In the genomic region with DNA sequence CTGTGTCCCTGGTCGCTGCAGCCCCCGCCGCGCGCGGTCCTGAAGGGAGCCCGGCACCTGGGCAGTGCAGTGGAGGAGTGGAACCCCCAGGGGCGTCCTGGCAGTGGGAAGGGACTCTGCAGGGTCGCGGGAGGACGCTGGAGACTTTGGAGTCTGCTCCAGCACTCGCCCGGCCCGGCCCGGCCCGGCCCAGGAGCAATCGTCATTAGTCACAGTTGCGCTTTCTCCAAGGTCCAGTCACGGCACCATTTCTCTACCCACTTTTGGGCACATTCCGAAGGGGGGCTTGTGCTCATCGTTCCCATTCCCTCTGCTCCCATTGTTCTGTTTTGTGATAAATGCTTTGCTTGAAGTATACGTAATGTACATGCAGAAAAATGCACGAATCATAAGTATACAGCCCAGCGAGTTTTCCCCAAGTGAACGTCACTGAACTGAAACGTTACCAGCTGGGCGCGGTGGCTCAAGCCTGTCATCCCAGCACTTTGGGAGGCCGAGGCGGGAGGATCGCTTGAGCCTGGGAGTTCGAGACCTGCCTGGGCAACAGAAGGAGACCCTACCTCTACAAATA, we compare ENCODE assay signal across 8 cellular contexts.
DNase-seq lines count a peak whose midpoint lies in the region; ATAC-seq and TF ChIP-seq lines count a peak whose summit lies in the region.

No MANE protein-coding gene starts in this region.

- H3K27me3 ChIP-seq in RWPE2 (ENCODE audit: insufficient read depth, poor library complexity, severe bottlenecking) (no peaks in the 10 kb centered on the region), endocrine pancreas (ENCODE audit: control insufficient read depth, insufficient read depth, low read length) (no peaks in the 10 kb centered on the region), muscle layer of duodenum (ENCODE audit: low read depth, low read length) (no peaks in the 10 kb centered on the region)

- H3K9me3 ChIP-seq in RWPE2 (ENCODE audit: severe bottlenecking) (no peaks in the 10 kb centered on the region), endocrine pancreas (ENCODE audit: control insufficient read depth, low read length) (no peaks in the 10 kb centered on the region), muscle layer of duodenum (ENCODE audit: control insufficient read depth in 1 of 2, low read length in 2 of 2) (no peaks in the 10 kb centered on the region)

- TF ChIP-seq CTCF in RWPE2 (IDR thresholded peaks at IDR 0.05; ENCODE audit: poor library complexity, severe bottlenecking): no peak

- DNase-seq in EH (ENCODE audit: low read depth): peak; percentile 61
- no peak for DNase-seq in RWPE2 (ENCODE audit: low spot score)
- no peak for DNase-seq in NCI-H2081 treated with DMSO at 0.1 percent for 48 hours (lab: John Stamatoyannopoulos, UW)
- no peak for DNase-seq in activated gamma-delta T cell (lab: John Stamatoyannopoulos, UW)
- DNase-seq in NCI-H446 treated with DMSO at 0.1 percent for 48 hours (lab: John Stamatoyannopoulos, UW): no peak

- H3K4me1 ChIP-seq in RWPE2 (ENCODE audit: insufficient read depth, poor library complexity, severe bottlenecking) (no peaks in the 10 kb centered on the region), endocrine pancreas (ENCODE audit: control insufficient read depth, insufficient read depth, low read length) (no peaks in the 10 kb centered on the region), muscle layer of duodenum (ENCODE audit: control insufficient read depth in 1 of 2, insufficient read depth in 2 of 2, low read length in 2 of 2) (peaks cover 0 to 20% of the 10 kb centered on the region in 2 donors)

- H3K36me3 ChIP-seq in RWPE2 (ENCODE audit: low read depth) (peaks cover 71% of the 10 kb centered on the region), endocrine pancreas (ENCODE audit: control insufficient read depth, insufficient read depth, low read length) (peaks cover 2% of the 10 kb centered on the region), muscle layer of duodenum (ENCODE audit: control insufficient read depth in 1 of 2, insufficient read depth in 2 of 2, low read length in 2 of 2) (peaks cover 25 to 41% of the 10 kb centered on the region in 2 donors)

- peak overlapping the region; percentile 8 for H3K9ac ChIP-seq in endocrine pancreas (ENCODE audit: control insufficient read depth, insufficient read depth, low read length)

- ATAC-seq in HG02571 (IDR thresholded peaks at IDR 0.05; ENCODE audit: unreplicated experiment): peak; percentile 22
- peak; percentile 4; the same call in 2 of the 3 replicates for ATAC-seq in RWPE2 (ENCODE audit: low read depth)

- peak overlapping the region; percentile 52 for H3K27ac ChIP-seq in RWPE2 (ENCODE audit: poor library complexity, severe bottlenecking)
- peak overlapping the region; percentile 56 for H3K27ac ChIP-seq in muscle layer of duodenum (ENCODE audit: low read length)

- H3K4me3 ChIP-seq in RWPE2 (ENCODE audit: severe bottlenecking) (peak overlapping the region; percentile 83), endocrine pancreas (ENCODE audit: control insufficient read depth, insufficient read depth, low read length) (peak overlapping the region; percentile 28), muscle layer of duodenum (ENCODE audit: low read depth in 1 of 2, low read length in 2 of 2) (peak overlapping the region; percentile 78 to 80)

Comparison
In these comparisons a context has a peak if more than half of its experiments do, and no peak if none do; other contexts are left out.
1. H3K4me3 ChIP-seq: peak in every context shown above with its lines; median percentile 83 in RWPE2; 79 in muscle layer of duodenum; 28 in endocrine pancreas.